In the genomic region with DNA sequence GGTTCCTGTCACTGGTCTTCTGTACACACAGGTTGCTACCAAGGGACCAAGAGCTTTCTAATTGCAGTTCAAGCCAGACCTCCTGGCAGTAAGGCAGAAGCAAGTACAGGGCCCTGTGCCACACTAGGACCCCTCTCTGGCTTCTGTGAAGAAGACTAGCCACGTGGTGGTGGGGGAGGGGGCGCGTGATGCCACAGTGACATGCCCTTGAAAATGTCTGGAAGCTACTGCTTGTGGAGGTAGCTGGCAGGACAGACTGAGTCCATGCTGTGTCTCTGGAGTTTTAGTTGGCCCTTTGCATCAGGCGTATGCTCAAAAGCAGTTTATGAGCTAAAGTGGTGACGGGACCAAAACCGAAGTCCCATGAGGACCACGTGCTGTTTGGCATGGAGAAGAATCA, we compare ENCODE assay signal across 13 cellular contexts.
"Had no signal": no experiment of that assay in that cellular context is flagged by ENCODE, and none has a peak within 500 bp of the region (broad histone marks: within the 10 kb centered on the region; RNA-seq: fewer than 3 reads in every experiment).

No MANE protein-coding gene starts in this region.

- H3K27ac ChIP-seq: foreskin keratinocyte had no signal

- H3K9me3 ChIP-seq: left lung had no signal

- DNase-seq: activated CD4-positive, alpha-beta T cell treated with anti-CD3 and anti-CD28 coated beads for 1 hour; activated CD4-positive, alpha-beta T cell treated with anti-CD3 and anti-CD28 coated beads, Interleukin-2, amount 50 U/mL, for 48 hours; activated CD8-positive, alpha-beta memory T cell treated with anti-CD3 and anti-CD28 coated beads, Interleukin-2, amount 10 ng/mL, durations not matched to agents 7 days and 5 days; activated effector memory CD4-positive, alpha-beta T cell treated with anti-CD3 and anti-CD28 coated beads, Interleukin-2, amount 50 U/mL, for 16 hours; activated T-cell treated with anti-CD3 and anti-CD28 coated beads, Interleukin-2, amount 50 U/mL, for 24 hours; amniotic stem cell; foreskin keratinocyte; islet precursor cell; left lung; mesendoderm; T-helper 2 cell had no signal

- ATAC-seq: activated CD8-positive, alpha-beta memory T cell treated with anti-CD3 and anti-CD28 coated beads, Interleukin-2, amount 10 ng/mL, durations not matched to agents 7 days and 5 days; activated naive CD4-positive, alpha-beta T cell treated with anti-CD3 and anti-CD28 coated beads, Interleukin-2, amount 50 U/mL, for 72 hours; foreskin keratinocyte; stimulated activated memory B cell treated with anti-CD40 and anti-IgM and Interleukin-4, amounts not matched to agents 10 μg/mL and 1 μg/mL and 100 μg/mL, for 72 hours had no signal

- H3K4me1 ChIP-seq: foreskin keratinocyte had no signal

- H3K27me3 ChIP-seq: foreskin keratinocyte, left lung had no signal

- H3K36me3 ChIP-seq: left lung had no signal
